Comparison of ENCODE assay signal across 13 cellular contexts in genomic region chr19:45860359-45861259, GRCh38. TPM values are rescaled to one million over a fixed set of nuclear protein-coding genes. Genes with fewer than 3 reads are reported as not detected.
DNase-seq lines count a peak whose midpoint lies in the region; ATAC-seq and TF ChIP-seq lines count a peak whose summit lies in the region.
"Had no signal": no experiment of that assay in that cellular context is flagged by ENCODE, and none has a peak within 500 bp of the region (broad histone marks: within the 10 kb centered on the region; RNA-seq: fewer than 3 reads in every experiment).

No MANE protein-coding gene starts in this region.

- no peaks in the 10 kb centered on the region for H3K9me2 ChIP-seq in hepatocyte (replicated peaks; ENCODE audit: insufficient read depth)

- no peak overlapping the region for H3K4me3 ChIP-seq in hepatocyte
- H3K4me3 ChIP-seq in ovary, result no peak overlapping the region

- TF ChIP-seq EP300 in ovary (IDR thresholded peaks at IDR 0.05), result no peak

- no peaks in the 10 kb centered on the region for H4K20me1 ChIP-seq in hepatocyte (ENCODE audit: insufficient read depth, poor library complexity, severe bottlenecking)

- peaks cover 72% of the 10 kb centered on the region for H3K79me2 ChIP-seq in hepatocyte

- H3K27me3 Mint-ChIP-seq in activated naive CD8-positive, alpha-beta T cell, result peaks cover 4% of the 10 kb centered on the region
- peaks cover 25% of the 10 kb centered on the region for H3K27me3 Mint-ChIP-seq in activated naive CD8-positive, alpha-beta T cell treated with anti-CD3 and anti-CD28 coated beads for 36 hours
- H3K27me3 Mint-ChIP-seq in stimulated activated naive CD8-positive, alpha-beta T cell treated with anti-CD3 and anti-CD28 coated beads, Interleukin-15, amount 100 ng/mL, for 72 hours, result peaks cover 25% of the 10 kb centered on the region

- H3K4me1 Mint-ChIP-seq in activated naive CD8-positive, alpha-beta T cell (ENCODE audit: low read depth), result peaks cover 31% of the 10 kb centered on the region
- peaks cover 25% of the 10 kb centered on the region for H3K4me1 Mint-ChIP-seq in activated naive CD8-positive, alpha-beta T cell treated with anti-CD3 and anti-CD28 coated beads for 36 hours
- peaks cover 47% of the 10 kb centered on the region for H3K4me1 Mint-ChIP-seq in stimulated activated naive CD8-positive, alpha-beta T cell treated with anti-CD3 and anti-CD28 coated beads, Interleukin-15, amount 100 ng/mL, for 72 hours

- TF ChIP-seq CTCF in RWPE1 (conservative IDR thresholded peaks at IDR 0.05; ENCODE audit: low read depth), result no peak
- no peak for TF ChIP-seq CTCF in hepatocyte (IDR thresholded peaks at IDR 0.05; ENCODE audit: poor library complexity)
- no peak for TF ChIP-seq CTCF in ovary (IDR thresholded peaks at IDR 0.05)
- no peak for TF ChIP-seq CTCF in GM10248 (IDR thresholded peaks at IDR 0.05; ENCODE audit: control extremely low read depth, extremely low read depth, low read depth, missing control alignments)

- no peaks in the 10 kb centered on the region for H3K9me3 Mint-ChIP-seq in activated naive CD8-positive, alpha-beta T cell (ENCODE audit: low read depth)
- H3K9me3 Mint-ChIP-seq in activated naive CD8-positive, alpha-beta T cell treated with anti-CD3 and anti-CD28 coated beads for 36 hours, result no peaks in the 10 kb centered on the region
- no peaks in the 10 kb centered on the region for H3K9me3 Mint-ChIP-seq in stimulated activated naive CD8-positive, alpha-beta T cell treated with anti-CD3 and anti-CD28 coated beads, Interleukin-15, amount 100 ng/mL, for 72 hours

- H3K9me3 ChIP-seq in hepatocyte (ENCODE audit: low read depth) (no peaks in the 10 kb centered on the region), ovary (no peaks in the 10 kb centered on the region)

- peaks cover 6% of the 10 kb centered on the region for H3K4me1 ChIP-seq in hepatocyte (ENCODE audit: insufficient read depth)
- peaks cover 4% of the 10 kb centered on the region for H3K4me1 ChIP-seq in ovary (ENCODE audit: insufficient read depth)

- H3K27ac ChIP-seq in RWPE1 (peak overlapping the region; percentile 39), hepatocyte (peak overlapping the region; percentile 88), ovary (no peak overlapping the region)

- no peak for TF ChIP-seq POLR2A in ovary (IDR thresholded peaks at IDR 0.05)

- no peak for ATAC-seq in stimulated activated naive CD8-positive, alpha-beta T cell treated with anti-CD3 and anti-CD28 coated beads, Interleukin-15, amount 100 ng/mL, for 72 hours
- no peak for ATAC-seq in GM18873 (IDR thresholded peaks at IDR 0.05; ENCODE audit: low FRiP score, unreplicated experiment)

- H3K36me3 ChIP-seq in hepatocyte (replicated peaks; ENCODE audit: insufficient read depth, low read depth), result no peaks in the 10 kb centered on the region
- H3K36me3 ChIP-seq in ovary, result no peaks in the 10 kb centered on the region

- peaks cover 13% of the 10 kb centered on the region for H3K27me3 ChIP-seq in hepatocyte
- peaks cover 7% of the 10 kb centered on the region for H3K27me3 ChIP-seq in ovary

- intact Hi-C loops in ovary (cut with DNase I), result no loop called here

- peak overlapping the region; percentile 98 for H3K4me3 Mint-ChIP-seq in activated naive CD8-positive, alpha-beta T cell
- H3K4me3 Mint-ChIP-seq in activated naive CD8-positive, alpha-beta T cell treated with anti-CD3 and anti-CD28 coated beads for 36 hours, result no peak overlapping the region
- peak overlapping the region; percentile 52 to 94 for H3K4me3 Mint-ChIP-seq in stimulated activated naive CD8-positive, alpha-beta T cell treated with anti-CD3 and anti-CD28 coated beads, Interleukin-15, amount 100 ng/mL, for 72 hours

- no peak overlapping the region for H3K27ac Mint-ChIP-seq in activated naive CD8-positive, alpha-beta T cell
- H3K27ac Mint-ChIP-seq in activated naive CD8-positive, alpha-beta T cell treated with anti-CD3 and anti-CD28 coated beads for 36 hours, result no peak overlapping the region
- no peak overlapping the region for H3K27ac Mint-ChIP-seq in stimulated activated naive CD8-positive, alpha-beta T cell treated with anti-CD3 and anti-CD28 coated beads, Interleukin-15, amount 100 ng/mL, for 72 hours

- no peak overlapping the region for H2AFZ ChIP-seq in hepatocyte

- POLR2A ChIA-PET in RWPE1 (lab: Yijun Ruan, JAX; ENCODE audit: low non-redundant PET), result no interaction called here
- POLR2A ChIA-PET in GM10248 (lab: Yijun Ruan, JAX), result no interaction called here

- H3K36me3 Mint-ChIP-seq in activated naive CD8-positive, alpha-beta T cell, result no peaks in the 10 kb centered on the region
- peaks cover 24% of the 10 kb centered on the region for H3K36me3 Mint-ChIP-seq in activated naive CD8-positive, alpha-beta T cell treated with anti-CD3 and anti-CD28 coated beads for 36 hours

- WGBS in hepatocyte (ENCODE audit: low lambda C conversion rate, missing lambda C conversion rate), result 90% methylated on average over 15 of the region's 15 CpGs
- 75 to 89% (median 84%) methylated on average over 15 of the region's 15 CpGs for WGBS in ovary, 3 donors

- DNase-seq in activated naive CD8-positive, alpha-beta T cell treated with anti-CD3 and anti-CD28 coated beads for 36 hours, result no peak
- DNase-seq in RWPE1 (ENCODE audit: low spot score), result no peak
- DNase-seq in hepatocyte (ENCODE audit: low spot score), result no peak
- DNase-seq in stimulated activated naive CD8-positive, alpha-beta T cell treated with anti-CD3 and anti-CD28 coated beads, Interleukin-15, amount 100 ng/mL, for 72 hours, result no peak
- no peak for DNase-seq in ovary
- no peak for DNase-seq in GM10248 (ENCODE audit: extremely low spot score)
- DNase-seq: GOT3; stimulated activated CD4-positive, alpha-beta T cell treated with anti-CD3 and anti-CD28 coated beads, Interleukin-2, amount 100 ng/mL, for 48 hours; stimulated activated naive CD4-positive, alpha-beta T cell treated with Interleukin-2 at 50 U/mL for 16 hours; SW 1271 had no signal

- H3K4me2 ChIP-seq in hepatocyte, result no peak overlapping the region

- CTCF ChIA-PET in RWPE1 (lab: Yijun Ruan, JAX) (interaction anchor here (0.6 to 0.9 kb wide), 4 partner anchors 61 to 1057 kb away, joined by 3 read pairs; no protein-coding TSS in a partner anchor), GM10248 (lab: Yijun Ruan, JAX) (interaction anchor here (1.5 to 1.6 kb wide), 2 partner anchors 22 to 44 kb away, joined by 4 to 5 read pairs; no protein-coding TSS in a partner anchor)

RNA-seq across cellular contexts. Expression of gene SYMPK, which starts 2.3 kb away (rescaled TPM):
- 100 to 1,000 TPM; 104 to 109 TPM for total RNA-seq in activated naive CD8-positive, alpha-beta T cell treated with anti-CD3 and anti-CD28 coated beads for 36 hours
- 33.8 and 41.6 TPM in 2 replicates for total RNA-seq in hepatocyte
- 33.4 and 39.0 TPM in 2 replicates for polyA plus RNA-seq in hepatocyte
- 10 to 100 TPM; 24.8 to 61.9 (median 52.2) TPM for total RNA-seq in ovary
- 10 to 100 TPM; 37.7 to 41.9 TPM for polyA plus RNA-seq in ovary

RNA-seq across cellular contexts. Expression of gene FOXA3, which starts 3.5 kb away (rescaled TPM):
- under 1 TPM; 0.28 to 0.39 TPM for total RNA-seq in activated naive CD8-positive, alpha-beta T cell treated with anti-CD3 and anti-CD28 coated beads for 36 hours
- total RNA-seq in hepatocyte (14.5 and 14.6 TPM in 2 replicates), ovary (under 1 TPM in 1 of 7 donors, not detected in 6; 0.26 TPM)
- polyA plus RNA-seq in hepatocyte (16.7 and 18.6 TPM in 2 replicates), ovary (under 1 TPM in 1 of 2 donors, not detected in 1; 0.04 TPM)

RNA-seq across cellular contexts. Expression of gene IRF2BP1, which starts 25.3 kb away (rescaled TPM):
- 10 to 100 TPM; 18.5 to 19.5 TPM for total RNA-seq in activated naive CD8-positive, alpha-beta T cell treated with anti-CD3 and anti-CD28 coated beads for 36 hours
- total RNA-seq in hepatocyte (23.8 and 25.2 TPM in 2 replicates), ovary (10 to 100 TPM; 30.4 to 59.4 (median 41.4) TPM)
- polyA plus RNA-seq in hepatocyte (11.5 and 15.8 TPM in 2 replicates), ovary (10 to 100 TPM in 1 of 2 donors, 1 to 10 TPM in 1; 2.7 to 29.5 TPM)

RNA-seq across cellular contexts. Expression of gene MYPOP, which starts 41.8 kb away (rescaled TPM):
- 1 to 10 TPM; 3.9 TPM for total RNA-seq in activated naive CD8-positive, alpha-beta T cell treated with anti-CD3 and anti-CD28 coated beads for 36 hours
- total RNA-seq in hepatocyte, result 2.4 and 3.5 TPM in 2 replicates
- 2.5 and 3.1 TPM in 2 replicates for polyA plus RNA-seq in hepatocyte
- total RNA-seq in ovary, result 1 to 10 TPM; 3.0 to 9.1 (median 7.0) TPM
- polyA plus RNA-seq in ovary, result 1 to 10 TPM; 4.2 to 4.4 TPM

RNA-seq across cellular contexts. Expression of gene RSPH6A, which starts 45.5 kb away (rescaled TPM):
- under 1 TPM; 0.12 to 0.21 TPM for total RNA-seq in activated naive CD8-positive, alpha-beta T cell treated with anti-CD3 and anti-CD28 coated beads for 36 hours
- total RNA-seq in hepatocyte, result 0.12 TPM in 1 of 2 replicates, not detected in the other
- polyA plus RNA-seq in hepatocyte, result not detected in 2 replicates
- total RNA-seq in ovary, result under 1 TPM in 2 of 7 donors, not detected in 5; 0.13 to 0.15 TPM
- not detected for polyA plus RNA-seq in ovary
- total RNA-seq: M059J had no signal

Comparison
In these comparisons a context has a peak if more than half of its experiments do, and no peak if none do; other contexts are left out.
1. H3K27ac ChIP-seq: peak in RWPE1 (single experiment) and hepatocyte (single experiment); none in ovary (0 of 2).
2. RNA of gene FOXA3, which starts 3.5 kb away (total RNA-seq): 14.5 to 14.6 TPM in hepatocyte; 0.28 to 0.39 TPM in activated naive CD8-positive, alpha-beta T cell treated with anti-CD3 and anti-CD28 coated beads for 36 hours and 0.26 TPM in ovary; every median in the first group is over 10 times any median in the second.